ENCODE assay signal across 26 cellular contexts in the genomic region with DNA sequence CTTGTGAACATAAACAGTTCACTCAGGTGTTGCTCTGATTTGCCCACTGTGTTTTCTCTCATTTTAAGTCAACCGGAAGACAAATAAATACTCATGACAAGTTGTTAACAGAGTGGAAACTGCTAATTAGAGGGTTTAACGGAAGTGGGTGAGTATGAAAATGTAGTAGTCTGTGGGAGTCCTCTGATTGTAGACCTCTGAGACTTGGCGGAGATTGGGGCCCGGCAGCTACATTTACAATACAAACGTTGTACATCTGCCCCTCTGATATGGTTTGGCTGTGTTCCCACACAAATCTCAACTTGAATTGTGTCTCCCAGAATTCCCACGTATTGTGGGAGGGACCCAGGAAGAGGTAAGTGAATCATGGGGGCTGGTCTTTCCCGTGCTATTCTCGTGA.
"Had no signal": no experiment of that assay in that cellular context is flagged by ENCODE, and none has a peak within 500 bp of the region (broad histone marks: within the 10 kb centered on the region; RNA-seq: fewer than 3 reads in every experiment).

No MANE protein-coding gene starts in this region.

- H3K27me3 ChIP-seq: body of pancreas, cardiac muscle cell, right lobe of liver, suprapubic skin, tibial nerve, uterus had no signal

- H3K9me3 Mint-ChIP-seq: activated CD4-positive, alpha-beta T cell treated with anti-CD3 and anti-CD28 coated beads, Interleukin-2, amount 10 ng/mL, durations not matched to agents 7 days and 5 days; activated naive CD4-positive, alpha-beta T cell treated with anti-CD3 and anti-CD28 coated beads, Interleukin-2, amount 50 U/mL, for 24 hours; activated T-helper 1 cell treated with anti-CD3 and anti-CD28 coated beads, Interleukin-12 subunit alpha, Interleukin-12 subunit beta, Interleukin-2, Interleukin-4 antibody, amounts not matched to agents 30 ng/mL and 10 ng/mL and 1 ng/mL, durations not matched to agents 14 hours and 24 hours and 36 hours; naive B cell; neural crest cell; stimulated activated naive CD8-positive, alpha-beta T cell treated with anti-CD3 and anti-CD28 coated beads, Interleukin-15, amount 100 ng/mL, for 72 hours had no signal

- ATAC-seq: activated CD8-positive, alpha-beta T cell treated with anti-CD3 and anti-CD28 coated beads, Interleukin-2, amount 10 ng/mL, durations not matched to agents 7 days and 5 days; body of pancreas; lower lobe of right lung; right lobe of liver; stimulated activated naive CD8-positive, alpha-beta T cell treated with anti-CD3 and anti-CD28 coated beads, Interleukin-15, amount 100 ng/mL, for 72 hours had no signal

- H3K36me3 Mint-ChIP-seq: activated naive CD4-positive, alpha-beta T cell treated with anti-CD3 and anti-CD28 coated beads, Interleukin-2, amount 50 U/mL, for 24 hours; naive B cell had no signal

- H3K4me3 Mint-ChIP-seq: activated CD4-positive, alpha-beta T cell treated with anti-CD3 and anti-CD28 coated beads, Interleukin-2, amount 10 ng/mL, durations not matched to agents 7 days and 5 days; activated CD8-positive, alpha-beta T cell treated with anti-CD3 and anti-CD28 coated beads, Interleukin-2, amount 10 ng/mL, durations not matched to agents 7 days and 5 days; activated naive CD4-positive, alpha-beta T cell treated with anti-CD3 and anti-CD28 coated beads, Interleukin-2, amount 50 U/mL, for 24 hours; activated T-helper 1 cell treated with anti-CD3 and anti-CD28 coated beads, Interleukin-12 subunit alpha, Interleukin-12 subunit beta, Interleukin-2, Interleukin-4 antibody, amounts not matched to agents 30 ng/mL and 10 ng/mL and 1 ng/mL, durations not matched to agents 14 hours and 24 hours and 36 hours; naive B cell; neural crest cell; stimulated activated naive CD8-positive, alpha-beta T cell treated with anti-CD3 and anti-CD28 coated beads, Interleukin-15, amount 100 ng/mL, for 72 hours had no signal

- H3K4me1 Mint-ChIP-seq: activated CD4-positive, alpha-beta T cell treated with anti-CD3 and anti-CD28 coated beads, Interleukin-2, amount 10 ng/mL, durations not matched to agents 7 days and 5 days; activated naive CD4-positive, alpha-beta T cell treated with anti-CD3 and anti-CD28 coated beads, Interleukin-2, amount 50 U/mL, for 24 hours; naive B cell; stimulated activated naive CD8-positive, alpha-beta T cell treated with anti-CD3 and anti-CD28 coated beads, Interleukin-15, amount 100 ng/mL, for 72 hours had no signal

- H3K27me3 Mint-ChIP-seq: activated CD4-positive, alpha-beta T cell treated with anti-CD3 and anti-CD28 coated beads, Interleukin-2, amount 10 ng/mL, durations not matched to agents 7 days and 5 days; activated naive CD4-positive, alpha-beta T cell treated with anti-CD3 and anti-CD28 coated beads, Interleukin-2, amount 50 U/mL, for 24 hours; naive B cell; stimulated activated naive CD8-positive, alpha-beta T cell treated with anti-CD3 and anti-CD28 coated beads, Interleukin-15, amount 100 ng/mL, for 72 hours had no signal

- H3K27ac Mint-ChIP-seq: activated CD4-positive, alpha-beta T cell treated with anti-CD3 and anti-CD28 coated beads, Interleukin-2, amount 10 ng/mL, durations not matched to agents 7 days and 5 days; activated CD8-positive, alpha-beta T cell treated with anti-CD3 and anti-CD28 coated beads, Interleukin-2, amount 10 ng/mL, durations not matched to agents 7 days and 5 days; activated naive CD4-positive, alpha-beta T cell treated with anti-CD3 and anti-CD28 coated beads, Interleukin-2, amount 50 U/mL, for 24 hours; activated T-helper 1 cell treated with anti-CD3 and anti-CD28 coated beads, Interleukin-12 subunit alpha, Interleukin-12 subunit beta, Interleukin-2, Interleukin-4 antibody, amounts not matched to agents 30 ng/mL and 10 ng/mL and 1 ng/mL, durations not matched to agents 14 hours and 24 hours and 36 hours; stimulated activated naive CD8-positive, alpha-beta T cell treated with anti-CD3 and anti-CD28 coated beads, Interleukin-15, amount 100 ng/mL, for 72 hours had no signal

- H3K27ac ChIP-seq: body of pancreas, cardiac muscle cell, lower lobe of right lung, right lobe of liver, skin epidermis, suprapubic skin, tibial nerve, uterus, WERI-Rb-1 had no signal

- H3K4me1 ChIP-seq: body of pancreas, lower lobe of right lung, right lobe of liver, suprapubic skin, tibial nerve, uterus had no signal

- H3K4me3 ChIP-seq: body of pancreas, cardiac muscle cell, lower lobe of right lung, right lobe of liver, skin epidermis, suprapubic skin, tibial nerve, uterus had no signal

- DNase-seq: activated CD4-positive, alpha-beta T cell treated with anti-CD3 and anti-CD28 coated beads, Interleukin-2, amount 10 ng/mL, durations not matched to agents 7 days and 5 days; activated CD4-positive, CD25-positive, alpha-beta regulatory T cell treated with anti-CD3 and anti-CD28 coated beads, Interleukin-2, amount 50 U/mL, for 72 hours; activated CD8-positive, alpha-beta T cell treated with anti-CD3 and anti-CD28 coated beads, Interleukin-2, amount 10 ng/mL, durations not matched to agents 7 days and 5 days; activated gamma-delta T cell treated with Interleukin-2 at 50 U/mL for 16 hours; anterior cingulate cortex; body of pancreas; effector CD4-positive, alpha-beta T cell; erythroblast; foreskin fibroblast; kidney; lower lobe of right lung; naive B cell; occipital lobe; posterior cingulate gyrus; right lobe of liver; stimulated activated CD4-positive, alpha-beta T cell treated with anti-CD3 and anti-CD28 coated beads, Interleukin-1b, Interleukin-23, amount 100 ng/mL, for 48 hours; stimulated activated naive CD8-positive, alpha-beta T cell treated with anti-CD3 and anti-CD28 coated beads, Interleukin-15, amount 100 ng/mL, for 72 hours; uterus; WERI-Rb-1 had no signal

- H3K36me3 ChIP-seq: cardiac muscle cell, lower lobe of right lung, right lobe of liver, suprapubic skin, tibial nerve, uterus, WERI-Rb-1 had no signal
